Comparison of ENCODE assay signal across 11 cellular contexts in the genomic region with DNA sequence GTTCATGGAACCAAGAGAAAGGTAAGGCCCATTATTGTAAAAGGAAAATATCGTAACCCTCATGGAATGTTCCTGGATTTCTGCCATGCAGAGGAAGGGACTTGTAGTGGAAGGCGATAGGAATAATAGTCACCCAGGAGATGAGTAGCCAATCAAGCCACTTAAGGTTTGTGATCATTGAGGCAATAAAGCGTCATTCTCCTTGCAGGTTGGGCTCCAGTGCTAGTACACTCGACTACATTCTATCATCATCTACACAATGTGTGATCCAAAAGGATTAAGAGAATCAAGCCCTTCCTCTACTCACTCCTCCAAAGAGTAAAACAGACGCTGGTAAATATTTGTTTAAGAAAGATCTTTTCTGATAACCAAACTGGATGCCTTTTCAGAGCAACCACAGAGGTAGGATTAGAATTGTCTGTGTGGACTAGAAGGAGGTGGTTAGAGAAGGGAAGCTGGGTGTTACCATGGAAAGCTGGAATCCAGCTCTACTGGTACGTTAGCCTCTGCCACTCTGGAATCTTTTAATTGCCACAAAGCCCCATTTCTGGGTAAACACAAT.
DNase-seq lines count a peak whose midpoint lies in the region; ATAC-seq, FAIRE-seq and TF ChIP-seq lines count a peak whose summit lies in the region.
"Had no signal": no experiment of that assay in that cellular context is flagged by ENCODE, and none has a peak within 500 bp of the region (broad histone marks: within the 10 kb centered on the region; RNA-seq: fewer than 3 reads in every experiment).

No MANE protein-coding gene starts in this region.

- H3K9me3 ChIP-seq in astrocyte (ENCODE audit: insufficient read depth, low read depth, low read length) (no peaks in the 10 kb centered on the region), hepatocyte (ENCODE audit: low read depth) (no peaks in the 10 kb centered on the region), MM.1S (replicated peaks; ENCODE audit: insufficient read depth, low read length) (no peaks in the 10 kb centered on the region)

- H3K27ac Mint-ChIP-seq in astrocyte (ENCODE audit: unreplicated experiment): no peak overlapping the region

- no peak overlapping the region for H3K4me3 Mint-ChIP-seq in astrocyte (ENCODE audit: unreplicated experiment)

- H3K4me1 ChIP-seq in astrocyte (ENCODE audit: insufficient read depth, low read length) (no peaks in the 10 kb centered on the region), hepatocyte (ENCODE audit: insufficient read depth) (peaks cover 9% of the 10 kb centered on the region), MM.1S (ENCODE audit: low read length) (no peaks in the 10 kb centered on the region)
- H3K4me1 ChIP-seq: parathyroid adenoma had no signal

- H4K20me1 ChIP-seq in astrocyte (ENCODE audit: insufficient read depth, low read length): no peaks in the 10 kb centered on the region
- no peaks in the 10 kb centered on the region for H4K20me1 ChIP-seq in hepatocyte (ENCODE audit: insufficient read depth, poor library complexity, severe bottlenecking)
- no peaks in the 10 kb centered on the region for H4K20me1 ChIP-seq in MM.1S (ENCODE audit: insufficient read depth, low read length)

- no peak overlapping the region for H3K9ac ChIP-seq in astrocyte (ENCODE audit: low read length)
- H3K9ac ChIP-seq in MM.1S (ENCODE audit: low read length): no peak overlapping the region
- H3K9ac ChIP-seq: parathyroid adenoma had no signal

- no peaks in the 10 kb centered on the region for H3F3A ChIP-seq in MM.1S (ENCODE audit: insufficient read depth, low read length)

- H3K79me2 ChIP-seq in astrocyte (ENCODE audit: insufficient read depth, low read length): no peaks in the 10 kb centered on the region
- H3K79me2 ChIP-seq in hepatocyte: no peaks in the 10 kb centered on the region
- H3K79me2 ChIP-seq in MM.1S (ENCODE audit: low read length): no peaks in the 10 kb centered on the region
- H3K79me2 ChIP-seq: parathyroid adenoma had no signal

- intact Hi-C loops in left ventricle myocardium superior (cut with micrococcal nuclease): no loop called here
- intact Hi-C loops in Right ventricle myocardium superior (cut with DNase I): no loop called here

- WGBS in hepatocyte (ENCODE audit: low lambda C conversion rate, missing lambda C conversion rate): 40% methylated on average over 6 of the region's 6 CpGs

- FAIRE-seq in astrocyte (lab: Jason Lieb, UNC): no peak
- FAIRE-seq in urothelium cell line (lab: Jason Lieb, UNC): no peak

- H3K27me3 Mint-ChIP-seq in astrocyte (ENCODE audit: low read depth, unreplicated experiment): no peaks in the 10 kb centered on the region

- H3K27ac ChIP-seq in astrocyte (ENCODE audit: low read depth, low read length) (no peak overlapping the region), hepatocyte (peak overlapping the region; percentile 78), MM.1S (ENCODE audit: low read length) (no peak overlapping the region)
- H3K27ac ChIP-seq: parathyroid adenoma had no signal

- no peaks in the 10 kb centered on the region for H3K4me1 Mint-ChIP-seq in astrocyte (ENCODE audit: low read depth, unreplicated experiment)

- no peak overlapping the region for H3K4me3 ChIP-seq in astrocyte (ENCODE audit: insufficient read depth, low read depth, low read length)
- H3K4me3 ChIP-seq in hepatocyte: no peak overlapping the region
- no peak overlapping the region for H3K4me3 ChIP-seq in MM.1S (ENCODE audit: low read length)

- no peak for TF ChIP-seq CTCF in astrocyte (IDR thresholded peaks at IDR 0.05; ENCODE audit: insufficient read depth, low read depth, low read length)
- no peak for TF ChIP-seq CTCF in hepatocyte (IDR thresholded peaks at IDR 0.05; ENCODE audit: poor library complexity)
- no peak for TF ChIP-seq CTCF in MM.1S (IDR thresholded peaks at IDR 0.05; ENCODE audit: low read length)
- no peak for TF ChIP-seq CTCF in omental fat pad (IDR thresholded peaks at IDR 0.05)

- H2AFZ ChIP-seq in astrocyte (ENCODE audit: low read depth, low read length) (no peak overlapping the region), hepatocyte (peak overlapping the region; percentile 9), MM.1S (ENCODE audit: low read length) (no peak overlapping the region)
- H2AFZ ChIP-seq: parathyroid adenoma had no signal

- H3K27me3 ChIP-seq in astrocyte (ENCODE audit: insufficient read depth, low read length) (no peaks in the 10 kb centered on the region), hepatocyte (no peaks in the 10 kb centered on the region), MM.1S (replicated peaks; ENCODE audit: insufficient read depth, low read length) (no peaks in the 10 kb centered on the region)

- peak; percentile 58 for ATAC-seq in left ventricle myocardium superior
- ATAC-seq in Right ventricle myocardium superior (ENCODE audit: poor library complexity): no peak
- ATAC-seq in omental fat pad (ENCODE audit: low FRiP score): no peak
- no peak for ATAC-seq in GM21447 (IDR thresholded peaks at IDR 0.05; ENCODE audit: unreplicated experiment)

- H3K4me2 ChIP-seq in astrocyte (ENCODE audit: low read length) (no peak overlapping the region), hepatocyte (peak overlapping the region; percentile 55), MM.1S (ENCODE audit: low read depth, low read length) (no peak overlapping the region)

- H3K9me2 ChIP-seq in hepatocyte (replicated peaks; ENCODE audit: insufficient read depth) (no peaks in the 10 kb centered on the region), MM.1S (replicated peaks; ENCODE audit: insufficient read depth, low read length) (no peaks in the 10 kb centered on the region)

- H3K36me3 ChIP-seq in astrocyte (ENCODE audit: insufficient read depth, low read length) (no peaks in the 10 kb centered on the region), hepatocyte (replicated peaks; ENCODE audit: insufficient read depth, low read depth) (no peaks in the 10 kb centered on the region), MM.1S (replicated peaks; ENCODE audit: insufficient read depth, low read length) (no peaks in the 10 kb centered on the region)

- H3K9me3 Mint-ChIP-seq in astrocyte (ENCODE audit: unreplicated experiment): peaks cover 3% of the 10 kb centered on the region

- DNase-seq in left ventricle myocardium superior (no peak), Right ventricle myocardium superior (no peak), astrocyte (ENCODE audit: low read depth) (peak; percentile 77), hepatocyte (ENCODE audit: low spot score) (peak; percentile 42), urothelium cell line (ENCODE audit: low spot score) (peak; percentile 40), MM.1S (no peak), omental fat pad (ENCODE audit: low spot score) (no peak)
- DNase-seq: activated T-cell treated with anti-CD3 and anti-CD28 coated beads, Interleukin-2, amount 50 U/mL, for 48 hours; KBM-7 had no signal

- H3K36me3 Mint-ChIP-seq in astrocyte (ENCODE audit: low read depth, unreplicated experiment): no peaks in the 10 kb centered on the region

Comparison
In these comparisons a context has a peak if more than half of its experiments do, and no peak if none do; other contexts are left out.
1. DNase-seq: peak in astrocyte (single experiment), hepatocyte (single experiment) and urothelium cell line (single experiment); none in left ventricle myocardium superior (single experiment), Right ventricle myocardium superior (single experiment), MM.1S (single experiment) and omental fat pad (single experiment).